8 cellular contexts compared by ENCODE assay signal in the genomic region with DNA sequence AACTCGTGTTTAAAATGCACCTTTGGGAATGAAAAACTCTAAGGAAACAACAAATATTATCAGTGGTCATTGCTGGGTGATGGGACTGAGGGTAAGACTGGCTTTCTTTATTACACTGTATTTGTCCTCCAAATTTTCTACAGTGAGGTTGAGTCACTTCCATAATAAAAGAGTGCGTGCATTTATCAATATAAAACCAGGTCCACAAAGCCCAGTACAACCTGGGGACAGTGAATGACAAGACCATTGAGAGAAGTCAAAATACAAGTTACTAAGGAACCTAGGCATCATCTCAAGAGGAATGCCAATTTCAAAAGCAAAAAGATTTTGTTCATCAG.
DNase-seq lines count a peak whose midpoint lies in the region; ATAC-seq and TF ChIP-seq lines count a peak whose summit lies in the region.

No MANE protein-coding gene starts in this region.

- H3K4me3 Mint-ChIP-seq in endodermal cell (peak overlapping the region; percentile 79), osteocyte (ENCODE audit: unreplicated experiment) (peak overlapping the region; percentile 93)

- H3K4me3 ChIP-seq in MG63 (peak overlapping the region; percentile 71), endodermal cell (ENCODE audit: low read length) (peak overlapping the region; percentile 81), colonic mucosa (no peak overlapping the region)

- H3K27me3 Mint-ChIP-seq in endodermal cell (ENCODE audit: insufficient read depth), result no peaks in the 10 kb centered on the region
- H3K27me3 Mint-ChIP-seq in osteocyte (ENCODE audit: unreplicated experiment), result peaks cover 6% of the 10 kb centered on the region

- TF ChIP-seq CTCF in endodermal cell (conservative IDR thresholded peaks at IDR 0.05), result no peak
- TF ChIP-seq CTCF in osteocyte (IDR thresholded peaks at IDR 0.05), result no peak
- TF ChIP-seq CTCF in colonic mucosa (IDR thresholded peaks at IDR 0.05), result no peak

- H3K9ac ChIP-seq in endodermal cell (ENCODE audit: extremely low read depth, low read length, poor library complexity, severe bottlenecking) (no peak overlapping the region), colonic mucosa (ENCODE audit: low read depth in 2 of 2, low read length in 2 of 2) (no peak overlapping the region)

- peak overlapping the region; percentile 97 for H3K27ac Mint-ChIP-seq in endodermal cell
- H3K27ac Mint-ChIP-seq in osteocyte (ENCODE audit: unreplicated experiment), result peak overlapping the region; percentile 99

- H3K27me3 ChIP-seq in MG63 (no peaks in the 10 kb centered on the region), endodermal cell (ENCODE audit: control insufficient read depth, insufficient read depth, low read length, poor library complexity, severe bottlenecking) (no peaks in the 10 kb centered on the region), colonic mucosa (no peaks in the 10 kb centered on the region)

- H3K36me3 Mint-ChIP-seq in endodermal cell (ENCODE audit: low read depth) (no peaks in the 10 kb centered on the region), osteocyte (ENCODE audit: unreplicated experiment) (no peaks in the 10 kb centered on the region)

- no peak overlapping the region for H3K27ac ChIP-seq in endodermal cell (ENCODE audit: low read depth, low read length)
- H3K27ac ChIP-seq in colonic mucosa, result no peak overlapping the region

- peak; percentile 17 for ATAC-seq in GM18511 (IDR thresholded peaks at IDR 0.05; ENCODE audit: unreplicated experiment)

- 27% methylated on average over 2 of the region's 2 CpGs; no CpG with 5 or more reads in 1 of the 2 experiments for WGBS in endodermal cell (ENCODE audit: insufficient coverage in 1 of 2, insufficient read length in 1 of 2), 2 experiments

- no peaks in the 10 kb centered on the region for H3K36me3 ChIP-seq in MG63
- H3K36me3 ChIP-seq in endodermal cell (ENCODE audit: control insufficient read depth, insufficient read depth, low read length), result no peaks in the 10 kb centered on the region
- H3K36me3 ChIP-seq in colonic mucosa, result no peaks in the 10 kb centered on the region

- H3K4me1 Mint-ChIP-seq in endodermal cell, result peaks cover 12% of the 10 kb centered on the region
- H3K4me1 Mint-ChIP-seq in osteocyte (ENCODE audit: unreplicated experiment), result peaks cover 10% of the 10 kb centered on the region

- intact Hi-C loops in colonic mucosa (cut with DNase I), result no loop called here

- H3K4me1 ChIP-seq in endodermal cell (ENCODE audit: control insufficient read depth, insufficient read depth, low read length) (no peaks in the 10 kb centered on the region), colonic mucosa (no peaks in the 10 kb centered on the region)

- H3K9me3 ChIP-seq in MG63, result no peaks in the 10 kb centered on the region
- no peaks in the 10 kb centered on the region for H3K9me3 ChIP-seq in endodermal cell (ENCODE audit: control insufficient read depth, low read length)
- no peaks in the 10 kb centered on the region for H3K9me3 ChIP-seq in colonic mucosa

- DNase-seq in MG63 (no peak), endodermal cell (no peak), osteocyte (ENCODE audit: extremely low spot score, unreplicated experiment) (no peak), SKM-1 (lab: John Stamatoyannopoulos, UW; ENCODE audit: unreplicated experiment) (no peak), hypothalamus (lab: John Stamatoyannopoulos, UW) (no peak), colonic mucosa (no peak)
- no peak for DNase-seq in stimulated activated CD4-positive, alpha-beta T cell treated with anti-CD3 and anti-CD28 coated beads, Interleukin-2, amount 100 ng/mL, for 24 hours

- peaks cover 26% of the 10 kb centered on the region for H3K9me3 Mint-ChIP-seq in endodermal cell
- H3K9me3 Mint-ChIP-seq in osteocyte (ENCODE audit: unreplicated experiment), result no peaks in the 10 kb centered on the region
